20 cellular contexts compared by ENCODE assay signal in genomic region chr22:50738649-50739227, GRCh38. TPM values are rescaled to one million over a fixed set of nuclear protein-coding genes. Genes with fewer than 3 reads are reported as not detected.
A peak's percentile ranks its signal among the peaks of the same experiment; 100 is the strongest.
DNase-seq lines count a peak whose midpoint lies in the region; ATAC-seq and TF ChIP-seq lines count a peak whose summit lies in the region.
"Had no signal": no experiment of that assay in that cellular context is flagged by ENCODE, and none has a peak within 500 bp of the region (broad histone marks: within the 10 kb centered on the region; RNA-seq: fewer than 3 reads in every experiment).

No MANE protein-coding gene starts in this region.

- no peak overlapping the region for H3K4me3 Mint-ChIP-seq in Calu3 (ENCODE audit: low read depth, unreplicated experiment)
- H3K4me3 Mint-ChIP-seq: HFFc6 had no signal

- TF ChIP-seq CTCF in omental fat pad (IDR thresholded peaks at IDR 0.05) (no peak), upper lobe of right lung (IDR thresholded peaks at IDR 0.05) (no peak), Calu3 (IDR thresholded peaks at IDR 0.05; ENCODE audit: unreplicated experiment) (no peak)

- H3K9me3 Mint-ChIP-seq in Calu3 (ENCODE audit: low read depth, unreplicated experiment) = no peaks in the 10 kb centered on the region
- H3K9me3 Mint-ChIP-seq: HFFc6 had no signal

- no peak overlapping the region for H3K27ac Mint-ChIP-seq in Calu3 (ENCODE audit: unreplicated experiment)
- H3K27ac Mint-ChIP-seq: HFFc6 had no signal

- ATAC-seq in omental fat pad (ENCODE audit: low FRiP score) (peak; percentile 28), upper lobe of right lung (no peak), HG03457 (IDR thresholded peaks at IDR 0.05; ENCODE audit: unreplicated experiment) (no peak)
- ATAC-seq: HepG2 had no signal

- peak; percentile 46 for DNase-seq in activated effector memory CD4-positive, alpha-beta T cell treated with anti-CD3 and anti-CD28 coated beads, Interleukin-2, amount 50 U/mL, for 16 hours
- DNase-seq in activated effector memory CD4-positive, alpha-beta T cell treated with Interleukin-2 at 50 U/mL for 16 hours = no peak
- peak; percentile 0 for DNase-seq in effector CD4-positive, alpha-beta T cell
- DNase-seq in omental fat pad (ENCODE audit: low spot score) (no peak), upper lobe of right lung (peak; percentile 44), A172 (ENCODE audit: low spot score) (no peak), Calu3 (no peak)
- DNase-seq: COR-L47, DMS153, EL, HFFc6, KG1, NCI-H1417 treated with DMSO at 0.1 percent for 48 hours, NCI-H2029, NCI-H2171, NCI-H446 treated with DMSO at 0.1 percent for 48 hours, NCI-H748 treated with DMSO at 0.1 percent for 48 hours, PC-9 had no signal

- no peaks in the 10 kb centered on the region for H3K36me3 ChIP-seq in upper lobe of right lung

- H3K36me3 Mint-ChIP-seq in Calu3 (ENCODE audit: insufficient read depth, unreplicated experiment) = no peaks in the 10 kb centered on the region

- H3K4me1 ChIP-seq in upper lobe of right lung = no peaks in the 10 kb centered on the region

- intact Hi-C loops in upper lobe of right lung (cut with DNase I) (no loop called here), Calu3 (cut with micrococcal nuclease; ENCODE audit: unreplicated experiment) (no loop called here)

- no TSS peak for BruUV-seq in Calu3 (replicated peaks; lab: Mats Ljungman, UMichigan)

- H3K9me3 ChIP-seq in upper lobe of right lung = no peaks in the 10 kb centered on the region

- CTCF ChIA-PET in Calu3 (lab: Charles Lee) = no interaction called here

- H3K27me3 Mint-ChIP-seq in Calu3 (ENCODE audit: unreplicated experiment) = peaks cover 76% of the 10 kb centered on the region

- no peak overlapping the region for H3K4me3 ChIP-seq in upper lobe of right lung
- H3K4me3 ChIP-seq: PC-9 had no signal

- H3K27ac ChIP-seq in upper lobe of right lung = no peak overlapping the region
- H3K27ac ChIP-seq: PC-9 had no signal

- H3K27me3 ChIP-seq in upper lobe of right lung = no peaks in the 10 kb centered on the region

- H3K4me1 Mint-ChIP-seq in Calu3 (ENCODE audit: low read depth, unreplicated experiment) = no peaks in the 10 kb centered on the region

RNA-seq across cellular contexts. Expression of gene ACR, which starts 0.7 kb away (rescaled TPM):
- total RNA-seq in omental fat pad (1 to 10 TPM in 1 of 4 donors, under 1 TPM in 1, not detected in 2; 0.72 to 1.7 TPM), upper lobe of right lung (4.5 TPM), Calu3 (2022) (not detected in 2 replicates)
- total RNA-seq in A172 (2014; rRNA removed; shearing (Covaris generic)) = not detected in 2 replicates
- total RNA-seq: HepG2, HFFc6, PC-9 had no signal

RNA-seq across cellular contexts. Expression of gene RABL2B, which starts 44.7 kb away (rescaled TPM):
- total RNA-seq in omental fat pad (10 to 100 TPM; 13.3 to 18.8 (median 16.6) TPM), upper lobe of right lung (27.0 TPM), Calu3 (2022) (38.4 and 39.9 TPM in 2 replicates)
- total RNA-seq in A172 (2014; rRNA removed; shearing (Covaris generic)) = 11.3 and 13.2 TPM in 2 replicates

Comparison
In these comparisons a context has a peak if more than half of its experiments do, and no peak if none do; other contexts are left out.
1. DNase-seq: peak in activated effector memory CD4-positive, alpha-beta T cell treated with anti-CD3 and anti-CD28 coated beads, Interleukin-2, amount 50 U/mL, for 16 hours (single experiment), effector CD4-positive, alpha-beta T cell (single experiment) and upper lobe of right lung (single experiment); none in activated effector memory CD4-positive, alpha-beta T cell treated with Interleukin-2 at 50 U/mL for 16 hours (single experiment), omental fat pad (single experiment), A172 (single experiment) and Calu3 (single experiment).